ENCODE assay signal across 29 cellular contexts in the genomic region with DNA sequence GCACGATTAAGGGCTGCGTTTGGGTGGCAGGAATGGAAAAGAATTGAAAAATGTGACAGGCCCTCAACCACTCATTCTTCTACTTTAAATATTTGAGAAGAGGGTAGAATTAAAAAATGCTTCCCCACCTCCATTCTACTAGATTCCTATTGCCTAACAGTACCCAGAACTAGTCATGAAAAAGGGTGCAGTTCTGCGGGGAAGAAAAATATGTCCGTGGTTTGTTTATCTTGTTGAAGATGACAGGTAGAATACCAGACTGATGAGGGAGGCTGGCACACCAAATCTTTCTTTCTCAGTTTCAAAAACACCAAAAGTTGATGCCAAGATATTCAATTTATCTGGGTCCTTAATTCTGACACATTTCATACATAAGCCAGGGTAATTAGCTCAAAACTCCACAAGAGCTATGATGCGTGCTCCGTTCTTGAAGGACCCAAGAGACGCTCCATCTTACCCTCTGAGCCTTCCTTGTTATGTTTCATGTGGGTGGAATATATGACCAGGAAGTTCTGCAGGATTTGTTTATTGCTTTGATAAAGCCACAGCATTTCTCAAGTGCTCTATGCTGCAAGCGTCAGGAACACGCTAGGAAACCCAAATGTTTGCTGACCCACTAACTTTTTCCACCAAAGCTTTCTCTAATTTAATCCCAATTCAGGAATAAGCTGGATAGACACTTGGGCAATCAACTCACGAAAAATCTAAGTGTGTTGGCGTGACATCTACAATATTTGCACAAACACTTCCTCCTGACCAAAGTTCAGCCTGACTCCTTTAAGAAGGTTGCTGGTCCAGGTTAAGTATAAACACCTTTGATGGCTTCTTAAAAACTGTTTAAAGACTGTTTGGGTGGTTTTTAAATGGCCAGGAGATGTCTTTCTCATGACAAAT. TPM values are rescaled to one million over a fixed set of nuclear protein-coding genes. Genes with fewer than 3 reads are reported as not detected.
DNase-seq lines count a peak whose midpoint lies in the region; FAIRE-seq and TF ChIP-seq lines count a peak whose summit lies in the region.
"Had no signal": no experiment of that assay in that cellular context is flagged by ENCODE, and none has a peak within 500 bp of the region (broad histone marks: within the 10 kb centered on the region; RNA-seq: fewer than 3 reads in every experiment).

No MANE protein-coding gene starts in this region.

- peaks cover 3% of the 10 kb centered on the region for H3K36me3 Mint-ChIP-seq in neural progenitor cell
- H3K36me3 Mint-ChIP-seq: CD8-positive, alpha-beta memory T cell had no signal

- no peaks in the 10 kb centered on the region for H3K79me2 ChIP-seq in neural progenitor cell (ENCODE audit: low read depth)

- H3K9me3 Mint-ChIP-seq in neural progenitor cell = no peaks in the 10 kb centered on the region
- H3K9me3 Mint-ChIP-seq: activated naive CD4-positive, alpha-beta T cell treated with anti-CD3 and anti-CD28 coated beads for 36 hours; mesothelial cell of epicardium; nephron progenitor cell had no signal

- WGBS in small intestine, 3 donors = 25 to 42% (median 37%) methylated on average over 11 of the region's 11 CpGs

- H3K9ac ChIP-seq in neural progenitor cell = no peak overlapping the region

- no peaks in the 10 kb centered on the region for H3F3A ChIP-seq in neural progenitor cell (ENCODE audit: low read depth)

- H3K4me1 Mint-ChIP-seq in neural progenitor cell = no peaks in the 10 kb centered on the region
- H3K4me1 Mint-ChIP-seq: CD8-positive, alpha-beta memory T cell; nephron progenitor cell had no signal

- H3K9me3 ChIP-seq in small intestine (ENCODE audit: control insufficient read depth, low read depth) (no peaks in the 10 kb centered on the region), neural progenitor cell (ENCODE audit: low read depth) (no peaks in the 10 kb centered on the region)
- H3K9me3 ChIP-seq: esophagus squamous epithelium, right lobe of liver had no signal

- no peak for TF ChIP-seq CTCF in fibroblast of the aortic adventitia (IDR thresholded peaks at IDR 0.05; ENCODE audit: insufficient read depth, low read length)
- TF ChIP-seq CTCF in neural progenitor cell (IDR thresholded peaks at IDR 0.05) = no peak

- peaks cover 0 to 7% of the 10 kb centered on the region in 2 donors for H3K4me1 ChIP-seq in small intestine (ENCODE audit: control insufficient read depth in 2 of 2, insufficient read depth in 1 of 2, low read depth in 1 of 2, low read length in 1 of 2)
- H3K4me1 ChIP-seq in neural progenitor cell = no peaks in the 10 kb centered on the region
- H3K4me1 ChIP-seq: right lobe of liver had no signal

- no peak overlapping the region for H2AFZ ChIP-seq in neural progenitor cell (replicated peaks)

- peak; percentile 68 for DNase-seq in H4 (ENCODE audit: low spot score)
- DNase-seq in amniotic epithelial cell (ENCODE audit: low read depth) = peak; percentile 98
- DNase-seq in fibroblast of the aortic adventitia (ENCODE audit: low read depth) = peak; percentile 70
- peak; percentile 92 for DNase-seq in small intestine
- no peak for DNase-seq in HUDEP-2 (lab: John Stamatoyannopoulos, UW; ENCODE audit: unreplicated experiment in 76 of 76)
- no peak for DNase-seq in neural progenitor cell (ENCODE audit: low spot score)
- DNase-seq in effector CD8-positive, alpha-beta T cell (lab: John Stamatoyannopoulos, UW) = no peak
- DNase-seq in NCI-H1436 treated with DMSO at 0.1 percent for 48 hours (lab: John Stamatoyannopoulos, UW) = no peak
- DNase-seq: activated naive CD4-positive, alpha-beta T cell treated with anti-CD3 and anti-CD28 coated beads for 36 hours; activated T-cell treated with anti-CD3 and anti-CD28 coated beads, Interleukin-2, amount 50 U/mL, for 48 hours; anterior cingulate cortex; CD8-positive, alpha-beta memory T cell; cerebellar nuclear complex; DMS79 treated with DMSO at 0.1 percent for 48 hours; effector memory CD4-positive, alpha-beta T cell; esophagus squamous epithelium; NCI-H1105; NCI-H2029 treated with DMSO at 0.1 percent for 48 hours; nephron progenitor cell; OCI-M1; posterior cingulate gyrus; right lobe of liver; SIG-M5; T-helper 1 cell had no signal

- H3K4me3 ChIP-seq in fibroblast of the aortic adventitia (ENCODE audit: low read depth, low read length) (no peak overlapping the region), small intestine (ENCODE audit: low read depth in 1 of 2, low read length in 2 of 2) (no peak overlapping the region), neural progenitor cell (no peak overlapping the region)
- H3K4me3 ChIP-seq: esophagus squamous epithelium, GM12878, right lobe of liver had no signal

- H3K27me3 ChIP-seq in small intestine (ENCODE audit: control insufficient read depth in 2 of 2, insufficient read depth in 2 of 2, low read length in 2 of 2) (no peaks in the 10 kb centered on the region), neural progenitor cell (no peaks in the 10 kb centered on the region)
- H3K27me3 ChIP-seq: esophagus squamous epithelium, right lobe of liver had no signal

- peaks cover 2% of the 10 kb centered on the region for H3K27me3 Mint-ChIP-seq in neural progenitor cell (ENCODE audit: insufficient read depth, low read depth)

- no peak for FAIRE-seq in small intestine (lab: Jason Lieb, UNC)
- FAIRE-seq: GM12878 had no signal

- H3K4me3 Mint-ChIP-seq in neural progenitor cell = no peak overlapping the region
- H3K4me3 Mint-ChIP-seq: activated naive CD4-positive, alpha-beta T cell treated with anti-CD3 and anti-CD28 coated beads for 36 hours; mesothelial cell of epicardium; nephron progenitor cell had no signal

- H4K20me1 ChIP-seq in neural progenitor cell (ENCODE audit: low read depth) = no peaks in the 10 kb centered on the region

- H3K36me3 ChIP-seq in small intestine (ENCODE audit: control insufficient read depth in 2 of 2, insufficient read depth in 2 of 2, low read length in 2 of 2) (peaks cover 0 to 3% of the 10 kb centered on the region in 2 donors), neural progenitor cell (no peaks in the 10 kb centered on the region)
- H3K36me3 ChIP-seq: esophagus squamous epithelium, right lobe of liver had no signal

- peak overlapping the region; percentile 78 to 81 for H3K27ac ChIP-seq in small intestine (ENCODE audit: low read depth in 1 of 2, low read length in 1 of 2)
- no peak overlapping the region for H3K27ac ChIP-seq in neural progenitor cell
- H3K27ac ChIP-seq: esophagus squamous epithelium, right lobe of liver had no signal

- no peak overlapping the region for H3K27ac Mint-ChIP-seq in neural progenitor cell
- H3K27ac Mint-ChIP-seq: activated naive CD4-positive, alpha-beta T cell treated with anti-CD3 and anti-CD28 coated beads for 36 hours; CD8-positive, alpha-beta memory T cell; mesothelial cell of epicardium; nephron progenitor cell had no signal

- no peak overlapping the region for H3K4me2 ChIP-seq in neural progenitor cell

RNA-seq across cellular contexts. Expression of gene GAN, which starts 20.6 kb away (rescaled TPM):
- total RNA-seq in H4 (2014; rRNA removed; shearing (Covaris generic)) = 4.0 TPM in 2 replicates
- total RNA-seq in fibroblast of the aortic adventitia (ENCODE audit: low replicate concordance) (6.2 and 21.3 TPM in 2 replicates), neural progenitor cell (ENCODE audit: low replicate concordance) (22.0 and 25.5 TPM in 2 replicates)
- 1 to 10 TPM in 1 of 3 donors, under 1 TPM in 2; 0.27 to 1.8 (median 0.89) TPM for polyA plus RNA-seq in small intestine

RNA-seq across cellular contexts. Expression of gene BCO1, which starts 55.7 kb away (rescaled TPM):
- 0.94 and 1.4 TPM in 2 replicates for total RNA-seq in H4 (2014; rRNA removed; shearing (Covaris generic))
- not detected in 2 replicates for total RNA-seq in fibroblast of the aortic adventitia (ENCODE audit: low replicate concordance)
- polyA plus RNA-seq in small intestine = 10 to 100 TPM in 2 of 3 donors, 1 to 10 TPM in 1; 4.9 to 31.1 (median 30.8) TPM
- 3.5 and 4.2 TPM in 2 replicates for total RNA-seq in neural progenitor cell (ENCODE audit: low replicate concordance)
- total RNA-seq: activated CD8-positive, alpha-beta memory T cell treated with anti-CD3 and anti-CD28 coated beads for 36 hours; activated naive CD4-positive, alpha-beta T cell treated with anti-CD3 and anti-CD28 coated beads for 36 hours; CD8-positive, alpha-beta memory T cell; GM12878; HT1080; mesothelial cell of epicardium; temporal lobe had no signal
- polyA plus RNA-seq: CD8-positive, alpha-beta memory T cell had no signal

Comparison
In these comparisons a context has a peak if more than half of its experiments do, and no peak if none do; other contexts are left out.
1. DNase-seq: peak in H4 (single experiment), amniotic epithelial cell (single experiment), fibroblast of the aortic adventitia (single experiment) and small intestine (single experiment); none in HUDEP-2 (0 of 76), neural progenitor cell (single experiment), effector CD8-positive, alpha-beta T cell (single experiment) and NCI-H1436 treated with DMSO at 0.1 percent for 48 hours (single experiment).